Comparison of ENCODE assay signal across 39 cellular contexts in genomic region chr3:20336572-20336971, GRCh38.
"Had no signal": no experiment of that assay in that cellular context is flagged by ENCODE, and none has a peak within 500 bp of the region (broad histone marks: within the 10 kb centered on the region; RNA-seq: fewer than 3 reads in every experiment).

No MANE protein-coding gene starts in this region.

- H3K27me3 ChIP-seq: adrenal gland, body of pancreas had no signal

- ATAC-seq: activated CD4-positive, CD25-positive, alpha-beta regulatory T cell treated with anti-CD3 and anti-CD28 coated beads, Interleukin-2, amount 50 U/mL, for 24 hours; activated CD8-positive, alpha-beta memory T cell treated with anti-CD3 and anti-CD28 coated beads, Interleukin-2, amount 10 ng/mL, durations not matched to agents 7 days and 5 days; activated CD8-positive, alpha-beta T cell treated with anti-CD3 and anti-CD28 coated beads, Interleukin-2, amount 10 ng/mL, durations not matched to agents 7 days and 5 days; activated naive CD8-positive, alpha-beta T cell treated with anti-CD3 and anti-CD28 coated beads, Interleukin-2, amount 50 U/mL, for 24 hours; body of pancreas; effector memory CD8-positive, alpha-beta T cell; esophagus mucosa; T-helper 17 cell had no signal

- H3K27ac ChIP-seq: adrenal gland, body of pancreas, epithelial cell of prostate, WERI-Rb-1 had no signal

- H3K36me3 Mint-ChIP-seq: activated CD4-positive, alpha-beta memory T cell treated with anti-CD3 and anti-CD28 coated beads for 36 hours; activated CD8-positive, alpha-beta memory T cell treated with anti-CD3 and anti-CD28 coated beads, Interleukin-2, amount 10 ng/mL, durations not matched to agents 7 days and 5 days; activated naive CD4-positive, alpha-beta T cell treated with anti-CD3 and anti-CD28 coated beads, Interleukin-2, amount 50 U/mL, for 24 hours; activated naive CD8-positive, alpha-beta T cell treated with anti-CD3 and anti-CD28 coated beads for 36 hours had no signal

- FAIRE-seq: colon, endometrium, endothelial cell of umbilical vein, frontal cortex had no signal

- H3K27ac Mint-ChIP-seq: activated B cell treated with CpG ODN at 0.5 μM for 24 hours; activated CD4-positive, alpha-beta memory T cell treated with anti-CD3 and anti-CD28 coated beads for 36 hours; activated CD8-positive, alpha-beta memory T cell treated with anti-CD3 and anti-CD28 coated beads, Interleukin-2, amount 10 ng/mL, durations not matched to agents 7 days and 5 days; activated CD8-positive, alpha-beta T cell treated with anti-CD3 and anti-CD28 coated beads, Interleukin-2, amount 10 ng/mL, durations not matched to agents 7 days and 5 days; activated naive CD4-positive, alpha-beta T cell treated with anti-CD3 and anti-CD28 coated beads for 36 hours; activated naive CD4-positive, alpha-beta T cell treated with anti-CD3 and anti-CD28 coated beads, Interleukin-2, amount 50 U/mL, for 24 hours; activated naive CD8-positive, alpha-beta T cell treated with anti-CD3 and anti-CD28 coated beads for 36 hours; activated naive CD8-positive, alpha-beta T cell treated with anti-CD3 and anti-CD28 coated beads, Interleukin-2, amount 50 U/mL, for 24 hours; activated T-helper 1 cell treated with anti-CD3 and anti-CD28 coated beads, Interleukin-12 subunit alpha, Interleukin-12 subunit beta, Interleukin-2, Interleukin-4 antibody, amounts not matched to agents 30 ng/mL and 10 ng/mL and 1 ng/mL, durations not matched to agents 14 hours and 24 hours and 36 hours; activated T-helper 2 cell treated with anti-CD3 and anti-CD28 coated beads, Interferon-gamma antibody, Interleukin-2, Interleukin-4, amounts not matched to agents 10 μg/mL and 5 μg/mL and 100 μg/mL, durations not matched to agents 14 hours and 24 hours and 36 hours; effector memory CD8-positive, alpha-beta T cell; T-helper 17 cell; T-helper 2 cell treated with Interferon-gamma antibody and Interleukin-4, amounts not matched to agents 5 μg/mL and 100 μg/mL, for 36 hours had no signal

- H3K4me1 Mint-ChIP-seq: activated B cell treated with CpG ODN at 0.5 μM for 24 hours; activated naive CD4-positive, alpha-beta T cell treated with anti-CD3 and anti-CD28 coated beads, Interleukin-2, amount 50 U/mL, for 24 hours; activated naive CD8-positive, alpha-beta T cell treated with anti-CD3 and anti-CD28 coated beads for 36 hours; activated naive CD8-positive, alpha-beta T cell treated with anti-CD3 and anti-CD28 coated beads, Interleukin-2, amount 50 U/mL, for 24 hours had no signal

- DNase-seq: activated B cell treated with CpG ODN at 0.5 μM for 24 hours; activated CD4-positive, alpha-beta memory T cell treated with anti-CD3 and anti-CD28 coated beads for 36 hours; activated CD4-positive, alpha-beta T cell treated with anti-CD3 and anti-CD28 coated beads for 48 hours; activated CD4-positive, alpha-beta T cell treated with anti-CD3 and anti-CD28 coated beads, Interleukin-2, amount 50 U/mL, for 1 hour; activated CD8-positive, alpha-beta memory T cell treated with anti-CD3 and anti-CD28 coated beads, Interleukin-2, amount 10 ng/mL, durations not matched to agents 7 days and 5 days; activated CD8-positive, alpha-beta memory T cell treated with anti-CD3 and anti-CD28 coated beads, Interleukin-2, amount 50 U/mL, for 4 hours; activated CD8-positive, alpha-beta T cell treated with anti-CD3 and anti-CD28 coated beads, Interleukin-2, amount 10 ng/mL, durations not matched to agents 7 days and 5 days; activated effector memory CD4-positive, alpha-beta T cell treated with anti-CD3 and anti-CD28 coated beads, Interleukin-2, amount 50 U/mL, for 16 hours; activated naive CD4-positive, alpha-beta T cell treated with anti-CD3 and anti-CD28 coated beads for 36 hours; activated naive CD8-positive, alpha-beta T cell treated with anti-CD3 and anti-CD28 coated beads for 36 hours; activated naive CD8-positive, alpha-beta T cell treated with anti-CD3 and anti-CD28 coated beads, Interleukin-2, amount 50 U/mL, for 24 hours; activated T-cell treated with anti-CD3 and anti-CD28 coated beads, Interleukin-2, amount 50 U/mL, for 1 hour; activated T-cell treated with anti-CD3 and anti-CD28 coated beads, Interleukin-2, amount 50 U/mL, for 48 hours; adrenal gland; amygdala; aorta; body of pancreas; caudate nucleus; cortex of kidney; dermis blood vessel endothelial cell; effector CD4-positive, alpha-beta T cell; effector memory CD8-positive, alpha-beta T cell; foreskin fibroblast; head of caudate nucleus; T-helper 1 cell; T-helper 17 cell; T1000; WERI-Rb-1 had no signal

- H3K36me3 ChIP-seq: adrenal gland, WERI-Rb-1 had no signal

- H3K4me3 Mint-ChIP-seq: activated B cell treated with CpG ODN at 0.5 μM for 24 hours; activated CD4-positive, alpha-beta memory T cell treated with anti-CD3 and anti-CD28 coated beads for 36 hours; activated CD8-positive, alpha-beta memory T cell treated with anti-CD3 and anti-CD28 coated beads, Interleukin-2, amount 10 ng/mL, durations not matched to agents 7 days and 5 days; activated CD8-positive, alpha-beta T cell treated with anti-CD3 and anti-CD28 coated beads, Interleukin-2, amount 10 ng/mL, durations not matched to agents 7 days and 5 days; activated naive CD4-positive, alpha-beta T cell treated with anti-CD3 and anti-CD28 coated beads for 36 hours; activated naive CD4-positive, alpha-beta T cell treated with anti-CD3 and anti-CD28 coated beads, Interleukin-2, amount 50 U/mL, for 24 hours; activated naive CD8-positive, alpha-beta T cell treated with anti-CD3 and anti-CD28 coated beads for 36 hours; activated naive CD8-positive, alpha-beta T cell treated with anti-CD3 and anti-CD28 coated beads, Interleukin-2, amount 50 U/mL, for 24 hours; activated T-helper 1 cell treated with anti-CD3 and anti-CD28 coated beads, Interleukin-12 subunit alpha, Interleukin-12 subunit beta, Interleukin-2, Interleukin-4 antibody, amounts not matched to agents 30 ng/mL and 10 ng/mL and 1 ng/mL, durations not matched to agents 14 hours and 24 hours and 36 hours; effector memory CD8-positive, alpha-beta T cell; T-helper 17 cell; T-helper 2 cell treated with Interferon-gamma antibody and Interleukin-4, amounts not matched to agents 5 μg/mL and 100 μg/mL, for 36 hours had no signal

- H3K4me3 ChIP-seq: adrenal gland, body of pancreas had no signal

- H3K9me3 Mint-ChIP-seq: activated B cell treated with CpG ODN at 0.5 μM for 24 hours; activated CD4-positive, alpha-beta memory T cell treated with anti-CD3 and anti-CD28 coated beads for 36 hours; activated naive CD4-positive, alpha-beta T cell treated with anti-CD3 and anti-CD28 coated beads for 36 hours; activated naive CD4-positive, alpha-beta T cell treated with anti-CD3 and anti-CD28 coated beads, Interleukin-2, amount 50 U/mL, for 24 hours; activated naive CD8-positive, alpha-beta T cell treated with anti-CD3 and anti-CD28 coated beads for 36 hours; activated T-helper 1 cell treated with anti-CD3 and anti-CD28 coated beads, Interleukin-12 subunit alpha, Interleukin-12 subunit beta, Interleukin-2, Interleukin-4 antibody, amounts not matched to agents 30 ng/mL and 10 ng/mL and 1 ng/mL, durations not matched to agents 14 hours and 24 hours and 36 hours; activated T-helper 2 cell treated with anti-CD3 and anti-CD28 coated beads, Interferon-gamma antibody, Interleukin-2, Interleukin-4, amounts not matched to agents 10 μg/mL and 5 μg/mL and 100 μg/mL, durations not matched to agents 14 hours and 24 hours and 36 hours; effector memory CD8-positive, alpha-beta T cell; T-helper 2 cell treated with Interferon-gamma antibody and Interleukin-4, amounts not matched to agents 5 μg/mL and 100 μg/mL, for 36 hours had no signal

- H3K9me3 ChIP-seq: adrenal gland, body of pancreas had no signal

- H3K27me3 Mint-ChIP-seq: activated CD4-positive, alpha-beta memory T cell treated with anti-CD3 and anti-CD28 coated beads for 36 hours; activated CD8-positive, alpha-beta memory T cell treated with anti-CD3 and anti-CD28 coated beads, Interleukin-2, amount 10 ng/mL, durations not matched to agents 7 days and 5 days; activated naive CD4-positive, alpha-beta T cell treated with anti-CD3 and anti-CD28 coated beads, Interleukin-2, amount 50 U/mL, for 24 hours; activated naive CD8-positive, alpha-beta T cell treated with anti-CD3 and anti-CD28 coated beads for 36 hours; T-helper 17 cell had no signal

- H3K4me1 ChIP-seq: adrenal gland, body of pancreas had no signal
